In the genomic region with DNA sequence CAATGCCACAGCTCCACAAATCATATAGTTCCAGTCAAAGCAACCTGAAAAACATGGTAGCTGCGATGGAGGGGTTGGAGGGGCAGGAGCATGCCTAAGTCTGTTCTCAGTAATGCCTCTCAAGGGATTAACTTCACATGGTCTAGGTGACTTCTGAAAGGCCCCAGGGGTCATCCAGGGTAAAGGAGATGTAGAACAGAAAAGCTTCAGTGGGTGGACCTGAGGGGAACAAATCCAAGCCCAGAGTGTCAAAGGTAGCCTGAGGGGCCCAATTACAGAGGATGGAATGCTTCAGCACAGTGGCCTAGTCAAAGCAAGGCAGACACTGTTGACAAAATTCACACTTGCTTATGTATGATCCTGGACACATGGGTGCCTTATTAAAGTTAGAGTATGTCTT, we compare ENCODE assay signal across 21 cellular contexts. TPM values are rescaled to one million over a fixed set of nuclear protein-coding genes. Genes with fewer than 3 reads are reported as not detected.
DNase-seq lines count a peak whose midpoint lies in the region; ATAC-seq and TF ChIP-seq lines count a peak whose summit lies in the region.
"Had no signal": no experiment of that assay in that cellular context is flagged by ENCODE, and none has a peak within 500 bp of the region (broad histone marks: within the 10 kb centered on the region; RNA-seq: fewer than 3 reads in every experiment).

No MANE protein-coding gene starts in this region.

- H2BK5ac ChIP-seq in IMR-90 (ENCODE audit: low read depth, low read length, poor library complexity, severe bottlenecking), result no peak overlapping the region

- H3K27ac ChIP-seq in IMR-90 (ENCODE audit: insufficient read depth, low read length) (no peak overlapping the region), WERI-Rb-1 (no peak overlapping the region), osteoblast (ENCODE audit: low read depth, low read length) (no peak overlapping the region), gastrocnemius medialis (no peak overlapping the region)
- H3K27ac ChIP-seq: GM23248 had no signal

- dilution Hi-C loops in IMR-90 (cut with HindIII; ENCODE audit: low sequenced_read_pairs, unreplicated experiment), result no loop called here

- no peak overlapping the region for H3K4me2 ChIP-seq in IMR-90 (ENCODE audit: low read depth, low read length)
- no peak overlapping the region for H3K4me2 ChIP-seq in osteoblast (ENCODE audit: insufficient read depth, low read length)

- peaks cover 2% of the 10 kb centered on the region; the same call in 1 of the 2 replicates for H3K27me3 ChIP-seq in IMR-90 (ENCODE audit: control insufficient read depth, insufficient read depth, low read length)
- no peaks in the 10 kb centered on the region for H3K27me3 ChIP-seq in WERI-Rb-1 (ENCODE audit: insufficient read depth, low read depth, severe bottlenecking)
- no peaks in the 10 kb centered on the region for H3K27me3 ChIP-seq in osteoblast (ENCODE audit: insufficient read depth, low read length)
- H3K27me3 ChIP-seq in MG63, result no peaks in the 10 kb centered on the region
- no peaks in the 10 kb centered on the region for H3K27me3 ChIP-seq in gastrocnemius medialis

- H3K56ac ChIP-seq in IMR-90 (ENCODE audit: extremely low read depth, insufficient read depth, low read length), result no peak overlapping the region

- no peak overlapping the region for H3K27ac Mint-ChIP-seq in stimulated activated effector memory CD8-positive, alpha-beta T cell treated with anti-CD3 and anti-CD28 coated beads, Interleukin-12 subunit alpha, Interleukin-12 subunit beta, amount 100 ng/mL, for 72 hours

- H3K36me3 Mint-ChIP-seq in stimulated activated effector memory CD8-positive, alpha-beta T cell treated with anti-CD3 and anti-CD28 coated beads, Interleukin-12 subunit alpha, Interleukin-12 subunit beta, amount 100 ng/mL, for 72 hours, result no peaks in the 10 kb centered on the region
- H3K36me3 Mint-ChIP-seq: CD4-positive, alpha-beta memory T cell had no signal

- no peaks in the 10 kb centered on the region for H3K36me3 ChIP-seq in IMR-90 (ENCODE audit: control insufficient read depth, insufficient read depth, low read length)
- H3K36me3 ChIP-seq in WERI-Rb-1, result no peaks in the 10 kb centered on the region
- no peaks in the 10 kb centered on the region for H3K36me3 ChIP-seq in osteoblast (ENCODE audit: insufficient read depth, low read length)
- no peaks in the 10 kb centered on the region for H3K36me3 ChIP-seq in MG63
- no peaks in the 10 kb centered on the region for H3K36me3 ChIP-seq in gastrocnemius medialis

- H3K23ac ChIP-seq in IMR-90 (ENCODE audit: low read depth, low read length), result no peak overlapping the region

- BruUV-seq in IMR-90 (replicated peaks; lab: Mats Ljungman, UMichigan), result no TSS peak

- no peak overlapping the region for H2AK9ac ChIP-seq in IMR-90 (replicated peaks; ENCODE audit: low read depth, low read length, poor library complexity)

- H2AFZ ChIP-seq in IMR-90 (replicated peaks; ENCODE audit: low read length, poor library complexity), result peak overlapping the region; percentile 15
- no peak overlapping the region for H2AFZ ChIP-seq in osteoblast (ENCODE audit: low read length)
- H2AFZ ChIP-seq: GM23248 had no signal

- DNase-seq in IMR-90, result no peak
- peak; percentile 72 for DNase-seq in WERI-Rb-1
- DNase-seq in osteoblast (ENCODE audit: insufficient read length, low spot score, missing footprints), result peak; percentile 26
- DNase-seq in MG63, result no peak
- no peak for DNase-seq in stimulated activated effector memory CD8-positive, alpha-beta T cell treated with anti-CD3 and anti-CD28 coated beads, Interleukin-12 subunit alpha, Interleukin-12 subunit beta, amount 100 ng/mL, for 72 hours (ENCODE audit: low spot score in 2 of 2)
- no peak for DNase-seq in gastrocnemius medialis
- DNase-seq: C1 segment of cervical spinal cord; Calu3; CD4-positive, alpha-beta memory T cell; COR-L47; DMS53; DND-41; GDM1; GM23248; H9 had no signal

- no peak for TF ChIP-seq RAD21 in IMR-90 (IDR thresholded peaks at IDR 0.05; ENCODE audit: low read length)

- H3K9me3 Mint-ChIP-seq in stimulated activated effector memory CD8-positive, alpha-beta T cell treated with anti-CD3 and anti-CD28 coated beads, Interleukin-12 subunit alpha, Interleukin-12 subunit beta, amount 100 ng/mL, for 72 hours, result no peaks in the 10 kb centered on the region
- H3K9me3 Mint-ChIP-seq: CD4-positive, alpha-beta memory T cell had no signal

- no peak overlapping the region for H2AK5ac ChIP-seq in IMR-90 (ENCODE audit: low read depth, low read length)

- H3K79me1 ChIP-seq in IMR-90 (ENCODE audit: low read depth in 1 of 2, low read length in 2 of 2), result no peaks in the 10 kb centered on the region

- H4K20me1 ChIP-seq in IMR-90 (ENCODE audit: insufficient read depth, low read length), result no peaks in the 10 kb centered on the region
- H4K20me1 ChIP-seq in osteoblast (ENCODE audit: insufficient read depth, low read length), result no peaks in the 10 kb centered on the region

- H2BK120ac ChIP-seq in IMR-90 (ENCODE audit: low read depth, low read length), result no peak overlapping the region

- CTCF ChIA-PET in IMR-90 (lab: Yijun Ruan, JAX), result no interaction called here

- no peak overlapping the region for H4K5ac ChIP-seq in IMR-90 (ENCODE audit: low read depth, low read length)

- no peak overlapping the region for H3K9ac ChIP-seq in IMR-90 (ENCODE audit: low read depth, low read length)
- H3K9ac ChIP-seq: GM23248 had no signal

- H4K8ac ChIP-seq in IMR-90 (ENCODE audit: low read depth in 2 of 2, low read length in 2 of 2), result no peak overlapping the region

- H3K4me3 ChIP-seq in IMR-90 (ENCODE audit: insufficient read depth, low read depth, low read length) (no peak overlapping the region), WERI-Rb-1 (ENCODE audit: low read depth, low read length) (no peak overlapping the region), osteoblast (ENCODE audit: insufficient read depth, low read length) (no peak overlapping the region), MG63 (no peak overlapping the region), gastrocnemius medialis (no peak overlapping the region)
- H3K4me3 ChIP-seq: GM12878, GM23248 had no signal

- H3K4me3 Mint-ChIP-seq in stimulated activated effector memory CD8-positive, alpha-beta T cell treated with anti-CD3 and anti-CD28 coated beads, Interleukin-12 subunit alpha, Interleukin-12 subunit beta, amount 100 ng/mL, for 72 hours, result no peak overlapping the region
- H3K4me3 Mint-ChIP-seq: CD4-positive, alpha-beta memory T cell; H9 had no signal

- H3K4me1 ChIP-seq in IMR-90 (ENCODE audit: control insufficient read depth, insufficient read depth, low read length) (no peaks in the 10 kb centered on the region), osteoblast (ENCODE audit: insufficient read depth, low read length) (peaks cover 5% of the 10 kb centered on the region), gastrocnemius medialis (peaks cover 0 to 8% of the 10 kb centered on the region in 2 donors)

- no peak overlapping the region for H2BK15ac ChIP-seq in IMR-90 (ENCODE audit: low read depth, low read length)

- in situ Hi-C loops in IMR-90 (cut with MboI; ENCODE audit: low sequenced_read_pairs) (no loop called here), gastrocnemius medialis (cut with MboI; ENCODE audit: low sequenced_read_pairs in 4 of 4) (loop anchor here (5.0 to 25.0 kb wide), 7 partner anchors 133 to 278 kb away; a partner anchor contains a TSS)

- H3K9me3 ChIP-seq in IMR-90 (ENCODE audit: control insufficient read depth, insufficient read depth, low read length) (no peaks in the 10 kb centered on the region), WERI-Rb-1 (ENCODE audit: severe bottlenecking) (no peaks in the 10 kb centered on the region), osteoblast (ENCODE audit: low read depth, low read length) (no peaks in the 10 kb centered on the region), MG63 (no peaks in the 10 kb centered on the region), gastrocnemius medialis (no peaks in the 10 kb centered on the region)

- ATAC-seq in IMR-90 (ENCODE audit: low read depth), result no peak
- ATAC-seq in stimulated activated effector memory CD8-positive, alpha-beta T cell treated with anti-CD3 and anti-CD28 coated beads, Interleukin-12 subunit alpha, Interleukin-12 subunit beta, amount 100 ng/mL, for 72 hours, result no peak
- no peak for ATAC-seq in gastrocnemius medialis
- ATAC-seq: GM12878, HCT116 had no signal

- H4K91ac ChIP-seq in IMR-90 (ENCODE audit: insufficient read depth, low read depth, low read length), result no peak overlapping the region

- POLR2A ChIA-PET in IMR-90 (lab: Charles Lee; ENCODE audit: unreplicated experiment), result no interaction called here

- no peak overlapping the region for H3K4ac ChIP-seq in IMR-90 (ENCODE audit: low read depth, low read length)

- no peak overlapping the region for H2BK20ac ChIP-seq in IMR-90 (ENCODE audit: low read depth, low read length)

- H3K14ac ChIP-seq in IMR-90 (replicated peaks; ENCODE audit: low read depth, low read length), result no peak overlapping the region

- intact Hi-C loops in IMR-90 (cut with micrococcal nuclease), result loop anchor here (5.0 kb wide), 2 partner anchors 218 to 268 kb away; no protein-coding TSS in a partner anchor
- intact Hi-C loops in gastrocnemius medialis (cut with DNase I; ENCODE audit: low total_unique reads), result loop anchor here (5.0 kb wide), 1 partner anchor 268 kb away; no protein-coding TSS in a partner anchor

- WGBS in IMR-90 (ENCODE audit: extremely low coverage in 2 of 2, insufficient read length in 1 of 2), 2 experiments, result no CpG with 5 or more reads among the region's 1 CpG

- H3K18ac ChIP-seq in IMR-90 (ENCODE audit: low read depth, low read length), result no peak overlapping the region

- TF ChIP-seq POLR2A in IMR-90 (IDR thresholded peaks at IDR 0.05; ENCODE audit: low read depth, low read length) (no peak), gastrocnemius medialis (IDR thresholded peaks at IDR 0.05) (no peak)

- H3K9me1 ChIP-seq in IMR-90 (ENCODE audit: insufficient read depth, low read length), result no peaks in the 10 kb centered on the region; the same call in 1 of the 2 replicates

- TF ChIP-seq CTCF in IMR-90 (conservative IDR thresholded peaks at IDR 0.05; ENCODE audit: low read depth, low read length), result no peak
- no peak for TF ChIP-seq CTCF in WERI-Rb-1 (IDR thresholded peaks at IDR 0.05; ENCODE audit: low read depth, low read length)
- TF ChIP-seq CTCF in osteoblast (IDR thresholded peaks at IDR 0.05; ENCODE audit: extremely low read depth, low read depth, low read length), result no peak
- TF ChIP-seq CTCF in gastrocnemius medialis (IDR thresholded peaks at IDR 0.05 in 4 of 5, conservative IDR thresholded peaks at IDR 0.05 in 1 of 5), result no peak

- no peaks in the 10 kb centered on the region for H3K79me2 ChIP-seq in osteoblast (ENCODE audit: insufficient read depth, low read length)

- H3K4me1 Mint-ChIP-seq in stimulated activated effector memory CD8-positive, alpha-beta T cell treated with anti-CD3 and anti-CD28 coated beads, Interleukin-12 subunit alpha, Interleukin-12 subunit beta, amount 100 ng/mL, for 72 hours, result peaks cover 21% of the 10 kb centered on the region

RNA-seq across cellular contexts. Expression of a gene that starts 23.3 kb away (rescaled TPM):
- total RNA-seq in IMR-90 (2012; rRNA removed) (not detected in 2 replicates), osteoblast (not detected in 2 replicates), gastrocnemius medialis (not detected)
- polyA plus RNA-seq in IMR-90 (2012; rRNA removed), result not detected in 2 replicates
- polyA plus RNA-seq in IMR-90 (2012; cell fraction: cytosol; rRNA removed), result not detected in 2 replicates
- polyA plus RNA-seq in IMR-90 (2012; cell fraction: nucleus; rRNA removed; ENCODE audit: low replicate concordance), result not detected in 2 replicates
- not detected in 2 replicates for total RNA-seq in MG63 (2014; rRNA removed; shearing (Covaris generic); ENCODE audit: low replicate concordance)
- total RNA-seq: A172; A673; Calu3; CD4-positive, alpha-beta memory T cell; GM12878; GM23248; H4; H9 had no signal
- polyA plus RNA-seq: BJ; CD4-positive, alpha-beta memory T cell; GM12878; GM23248 had no signal

RNA-seq across cellular contexts. Expression of a gene that starts 31.3 kb away (rescaled TPM):
- total RNA-seq in IMR-90 (2012; rRNA removed), result not detected in 2 replicates
- polyA plus RNA-seq in IMR-90 (2012; rRNA removed), result not detected in 2 replicates
- not detected in 2 replicates for polyA plus RNA-seq in IMR-90 (2012; cell fraction: cytosol; rRNA removed)
- not detected in 2 replicates for polyA plus RNA-seq in IMR-90 (2012; cell fraction: nucleus; rRNA removed; ENCODE audit: low replicate concordance)
- not detected in 2 replicates for total RNA-seq in osteoblast
- not detected in 2 replicates for total RNA-seq in MG63 (2014; rRNA removed; shearing (Covaris generic); ENCODE audit: low replicate concordance)
- total RNA-seq in gastrocnemius medialis, result not detected
- total RNA-seq: A172; A673; Calu3; CD4-positive, alpha-beta memory T cell; GM12878; GM23248; H4; H9 had no signal
- polyA plus RNA-seq: BJ; CD4-positive, alpha-beta memory T cell; GM12878; GM23248 had no signal

Comparison
In these comparisons a context has a peak if more than half of its experiments do, and no peak if none do; other contexts are left out.
1. DNase-seq: peak in WERI-Rb-1 (single experiment) and osteoblast (single experiment); none in IMR-90 (single experiment), MG63 (single experiment), stimulated activated effector memory CD8-positive, alpha-beta T cell treated with anti-CD3 and anti-CD28 coated beads, Interleukin-12 subunit alpha, Interleukin-12 subunit beta, amount 100 ng/mL, for 72 hours (0 of 2) and gastrocnemius medialis (0 of 2).